20 cellular contexts compared by ENCODE assay signal in the genomic region with DNA sequence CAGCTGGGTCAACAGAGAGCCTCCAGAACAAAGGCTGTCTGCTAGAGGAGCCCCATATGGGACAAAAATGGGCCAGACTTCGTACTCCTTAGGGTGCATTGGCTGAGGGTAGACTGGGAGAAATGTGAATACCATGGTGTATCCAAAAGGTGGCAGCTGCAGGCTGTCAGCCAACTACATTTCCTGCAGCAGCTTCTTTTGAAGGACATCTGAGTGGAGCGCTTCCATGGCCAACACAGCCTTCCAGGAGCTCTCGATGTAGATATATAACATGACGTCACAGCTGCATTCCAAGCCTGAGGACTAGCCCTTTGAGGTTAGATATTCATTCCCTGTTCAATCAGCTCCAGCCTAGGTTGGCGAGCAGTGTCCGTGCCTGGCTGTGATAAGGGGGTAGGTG.
DNase-seq lines count a peak whose midpoint lies in the region; ATAC-seq, FAIRE-seq and TF ChIP-seq lines count a peak whose summit lies in the region.
"Had no signal": no experiment of that assay in that cellular context is flagged by ENCODE, and none has a peak within 500 bp of the region (broad histone marks: within the 10 kb centered on the region; RNA-seq: fewer than 3 reads in every experiment).

No MANE protein-coding gene starts in this region.

- intact Hi-C loops in pancreas (cut with DNase I): no loop called here

- H3K4me3 ChIP-seq in pancreas: no peak overlapping the region
- H3K4me3 ChIP-seq: A549, coronary artery had no signal

- H3K36me3 ChIP-seq in pancreas: no peaks in the 10 kb centered on the region

- no peaks in the 10 kb centered on the region for H3K4me1 ChIP-seq in foreskin keratinocyte
- peaks cover 0 to 5% (median 0%) of the 10 kb centered on the region in 3 donors for H3K4me1 ChIP-seq in pancreas
- H3K4me1 ChIP-seq: A549 had no signal

- DNase-seq in NCI-H2107 treated with DMSO at 0.1 percent for 48 hours (lab: John Stamatoyannopoulos, UW; ENCODE audit: unreplicated experiment): peak; percentile 52
- no peak for DNase-seq in NCI-H2107 (lab: John Stamatoyannopoulos, UW)
- peak; percentile 26 for DNase-seq in NCI-H226
- no peak for DNase-seq in foreskin keratinocyte
- peak in 5 of 6 donors; percentile 37 to 69 (median 49) for DNase-seq in pancreas
- DNase-seq in NCI-H2171 (lab: John Stamatoyannopoulos, UW): no peak
- no peak for DNase-seq in germinal center (ENCODE audit: low spot score)
- DNase-seq: activated effector memory CD4-positive, alpha-beta T cell treated with anti-CD3 and anti-CD28 coated beads, Interleukin-2, amount 50 U/mL, for 16 hours; anterior cingulate cortex; CD8-positive, alpha-beta T cell; KG1; NCI-H1105; NCI-H82; RPMI8226; stimulated activated naive B cell treated with anti-CD40 and anti-IgM and Interleukin-4, amounts not matched to agents 10 μg/mL and 1 μg/mL and 100 μg/mL, for 72 hours; T-helper 2 cell had no signal

- H3K27ac ChIP-seq in foreskin keratinocyte: no peak overlapping the region
- H3K27ac ChIP-seq in pancreas: no peak overlapping the region
- H3K27ac ChIP-seq: A549, coronary artery had no signal

- H3K9me3 ChIP-seq in pancreas: no peaks in the 10 kb centered on the region
- H3K9me3 ChIP-seq: A549 had no signal

- ATAC-seq in foreskin keratinocyte (no peak), pancreas (peak; percentile 64 to 91 (median 86)), GM19463 (IDR thresholded peaks at IDR 0.05; ENCODE audit: unreplicated experiment) (no peak)
- ATAC-seq: A549; activated CD4-positive, CD25-positive, alpha-beta regulatory T cell treated with anti-CD3 and anti-CD28 coated beads, Interleukin-2, amount 50 U/mL, for 24 hours; CD8-positive, alpha-beta T cell; stimulated activated naive B cell treated with anti-CD40 and anti-IgM and Interleukin-4, amounts not matched to agents 10 μg/mL and 1 μg/mL and 100 μg/mL, for 72 hours had no signal

- no peak for FAIRE-seq in pancreas (lab: Jason Lieb, UNC)
- FAIRE-seq: A549 had no signal

- TF ChIP-seq CTCF in foreskin keratinocyte (conservative IDR thresholded peaks at IDR 0.05) (peak; percentile 24), pancreas (IDR thresholded peaks at IDR 0.05) (no peak)

- H3K27me3 ChIP-seq in foreskin keratinocyte (peaks cover 29% of the 10 kb centered on the region), pancreas (no peaks in the 10 kb centered on the region)

- 15 to 35% methylated on average over 6 of the region's 6 CpGs for WGBS in pancreas, 2 donors

Comparison
In these comparisons a context has a peak if more than half of its experiments do, and no peak if none do; other contexts are left out.
1. DNase-seq: peak in NCI-H2107 treated with DMSO at 0.1 percent for 48 hours (single experiment), NCI-H226 (single experiment) and pancreas (5 of 6); none in NCI-H2107 (single experiment), foreskin keratinocyte (0 of 2), NCI-H2171 (single experiment) and germinal center (single experiment).
2. ATAC-seq: peak in pancreas (4 of 4); none in foreskin keratinocyte (single experiment) and GM19463 (single experiment).